24 cellular contexts compared by ENCODE assay signal in the genomic region with DNA sequence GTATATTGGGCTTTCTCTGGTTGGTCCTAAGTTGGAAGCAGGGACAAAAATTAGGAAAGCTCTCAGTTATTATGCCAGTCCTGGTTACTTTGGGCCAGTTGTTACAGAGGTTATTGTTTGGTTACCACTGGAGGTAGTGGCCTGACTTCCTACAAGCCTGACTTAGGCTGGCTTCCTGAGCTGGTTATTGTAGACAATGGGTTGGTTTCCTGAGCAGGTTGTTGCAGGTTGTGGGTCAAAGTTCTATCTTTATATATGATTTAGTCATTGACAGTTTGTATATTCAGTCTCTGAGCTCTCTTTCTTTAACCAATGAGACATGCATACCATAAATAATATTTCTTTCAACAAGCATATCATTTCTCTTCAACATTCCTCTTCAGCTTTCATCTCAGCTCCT.
"Had no signal": no experiment of that assay in that cellular context is flagged by ENCODE, and none has a peak within 500 bp of the region (broad histone marks: within the 10 kb centered on the region; RNA-seq: fewer than 3 reads in every experiment).

No MANE protein-coding gene starts in this region.

- DNase-seq: effector CD8-positive, alpha-beta T cell; foreskin fibroblast; heart left ventricle; left cardiac atrium; left lung; mesenchymal stem cell; naive thymus-derived CD4-positive, alpha-beta T cell; nephron progenitor cell; occipital lobe; ovary; posterior cingulate gyrus; psoas muscle; right cardiac atrium; spleen; stimulated activated CD4-positive, alpha-beta T cell treated with anti-CD3 and anti-CD28 coated beads, Interleukin-4, amount 100 ng/mL, for 4 hours; transverse colon; upper lobe of right lung; uterus had no signal

- H3K36me3 ChIP-seq: gastroesophageal sphincter, heart left ventricle, left lung, ovary, spleen, thoracic aorta, transverse colon, upper lobe of right lung, uterus had no signal

- H3K9me3 ChIP-seq: gastroesophageal sphincter, heart left ventricle, left lung, ovary, psoas muscle, spleen, thoracic aorta, transverse colon, upper lobe of right lung, uterus had no signal

- H3K27ac ChIP-seq: gastroesophageal sphincter, heart left ventricle, hepatocyte, left lung, ovary, psoas muscle, skin epidermis, spleen, thoracic aorta, transverse colon, upper lobe of right lung, uterus had no signal

- H3K27me3 ChIP-seq: gastroesophageal sphincter, heart left ventricle, hepatocyte, left lung, ovary, spleen, transverse colon, upper lobe of right lung, uterus had no signal

- H3K4me3 ChIP-seq: gastroesophageal sphincter, heart left ventricle, hepatocyte, left lung, ovary, psoas muscle, skin epidermis, spleen, thoracic aorta, transverse colon, upper lobe of right lung, uterus had no signal

- H3K4me1 ChIP-seq: heart left ventricle, left lung, psoas muscle, transverse colon, upper lobe of right lung, uterus had no signal

- ATAC-seq: esophagus mucosa; gastroesophageal sphincter; heart left ventricle; left cardiac atrium; left lung; naive thymus-derived CD4-positive, alpha-beta T cell; psoas muscle; right cardiac atrium; stimulated activated memory B cell treated with anti-CD40 and anti-IgM and Interleukin-4, amounts not matched to agents 10 μg/mL and 1 μg/mL and 100 μg/mL, for 72 hours; upper lobe of right lung had no signal
